8 cellular contexts compared by ENCODE assay signal in the genomic region with DNA sequence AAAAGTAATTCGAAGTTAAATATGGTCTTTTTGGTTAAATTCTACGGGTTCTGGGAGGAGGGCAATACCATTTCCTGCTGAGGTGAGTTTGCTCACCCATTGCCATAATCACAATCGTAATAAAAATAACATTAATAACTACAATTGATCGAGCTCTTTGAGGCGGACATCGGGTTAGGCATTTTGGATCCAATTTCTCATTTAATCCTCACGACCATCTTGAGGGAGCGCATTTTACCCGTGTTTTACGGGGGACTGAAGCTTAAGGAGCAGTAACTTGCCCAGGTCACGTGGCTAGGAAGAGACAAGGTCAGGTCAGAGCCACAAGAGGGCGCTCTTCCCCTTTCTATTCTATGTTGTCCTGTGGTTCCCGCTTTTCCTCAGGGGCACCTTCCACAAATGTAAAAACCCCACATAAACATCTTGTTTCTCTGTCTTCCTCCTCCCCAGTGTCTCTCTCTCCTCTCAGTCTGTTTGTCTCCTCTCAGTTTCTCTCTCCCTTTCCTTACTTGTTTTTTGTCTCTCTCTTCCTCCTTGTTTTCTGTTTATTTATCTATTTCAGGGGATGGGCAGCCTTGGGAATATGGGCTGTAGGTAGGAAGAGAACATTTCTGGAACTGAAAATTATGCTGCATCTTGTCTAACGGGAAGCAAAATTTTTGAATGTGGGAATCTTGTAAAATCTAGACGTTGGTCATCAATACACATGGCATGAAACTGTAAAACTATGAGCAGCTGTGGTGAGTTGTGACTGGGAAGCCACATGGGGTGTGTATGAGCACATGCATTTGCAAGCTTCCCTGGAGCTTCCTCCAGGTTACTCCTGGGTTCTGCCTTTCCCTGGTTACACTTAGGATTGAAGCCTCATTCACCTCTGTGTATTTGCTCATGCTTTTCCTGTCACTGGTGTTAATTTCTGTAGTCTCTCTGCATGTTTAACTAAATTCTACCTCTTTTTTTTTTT.
DNase-seq lines count a peak whose midpoint lies in the region; ATAC-seq, FAIRE-seq and TF ChIP-seq lines count a peak whose summit lies in the region.

No MANE protein-coding gene starts in this region.

- DNase-seq in CD4-positive, alpha-beta memory T cell, result peak; percentile 66 to 73 (median 68)
- DNase-seq in NCI-H748 treated with DMSO at 0.1 percent for 48 hours (lab: John Stamatoyannopoulos, UW), result peak; percentile 58
- DNase-seq in activated CD8-positive, alpha-beta T cell treated with anti-CD3 and anti-CD28 coated beads, Interleukin-2, amount 10 ng/mL, durations not matched to agents 7 days and 5 days, result peak; percentile 83
- DNase-seq in H1 (ENCODE audit: low read depth in 1 of 2, low spot score in 2 of 2), result peak; percentile 68 to 83
- DNase-seq in mesendoderm, result peak; percentile 89
- DNase-seq in stimulated activated CD8-positive, alpha-beta memory T cell treated with anti-CD3 and anti-CD28 coated beads, Interleukin-12 subunit alpha, Interleukin-12 subunit beta, amount 100 ng/mL, for 24 hours (ENCODE audit: extremely low read depth), result peak; percentile 30

- 0 out of 7 replicates have a peak overlapping the region, but pooled peaks of 1 of the 4 experiments have one; percentile 0 for H3K9ac ChIP-seq in H1 (replicated peaks in 1 of 4; ENCODE audit: extremely low read depth in 1 of 4, low read depth in 3 of 4, low read length in 3 of 4)
- peak overlapping the region; percentile 62 for H3K9ac ChIP-seq in mesendoderm (ENCODE audit: low read length)

- H3K23ac ChIP-seq in H1 (ENCODE audit: insufficient read length) (no peak overlapping the region), mesendoderm (ENCODE audit: low read length) (no peak overlapping the region)

- H3K18ac ChIP-seq in H1 (ENCODE audit: extremely low read depth, low read length) (no peak overlapping the region; the same call in 1 of the 2 replicates), mesendoderm (ENCODE audit: low read length) (no peak overlapping the region)

- H3K56ac ChIP-seq in H1 (replicated peaks; ENCODE audit: insufficient read length, low read depth, low read length), result no peak overlapping the region
- H3K56ac ChIP-seq in mesendoderm (ENCODE audit: low read length), result peak overlapping the region; percentile 88

- H3K23me2 ChIP-seq in H1 (ENCODE audit: low read depth, low read length), result peaks cover 11% of the 10 kb centered on the region

- H4K91ac ChIP-seq in H1 (replicated peaks; ENCODE audit: insufficient read length, low read length), result no peak overlapping the region

- H3K27ac ChIP-seq in CD4-positive, alpha-beta memory T cell (ENCODE audit: low read depth, low read length), result no peak overlapping the region
- H3K27ac ChIP-seq in H1 (ENCODE audit: low read depth, low read length) (no peak overlapping the region), mesendoderm (ENCODE audit: low read depth, low read length) (no peak overlapping the region)

- H2BK12ac ChIP-seq in H1 (ENCODE audit: low read depth, low read length), result no peak overlapping the region

- no peaks in the 10 kb centered on the region for H3K27me3 ChIP-seq in CD4-positive, alpha-beta memory T cell (ENCODE audit: insufficient read depth, low read length)
- peaks cover 0 to 3% (median 0%) of the 10 kb centered on the region in 4 experiments; a peak in 3 of 7 replicates for H3K27me3 ChIP-seq in H1 (replicated peaks in 1 of 4; ENCODE audit: control insufficient read depth in 3 of 4, extremely low read depth in 1 of 4, insufficient read depth in 3 of 4, low read length in 3 of 4)
- H3K27me3 ChIP-seq in mesendoderm (ENCODE audit: insufficient read depth, low read length, poor library complexity), result no peaks in the 10 kb centered on the region

- POLR2A ChIA-PET in CD4-positive, alpha-beta memory T cell (lab: Charles Lee; ENCODE audit: partially characterized antibody), result interaction anchor here (2.7 kb wide), 1 partner anchor 68 kb away, joined by 14 read pairs; no protein-coding TSS in a partner anchor
- POLR2A ChIA-PET in activated CD8-positive, alpha-beta T cell treated with anti-CD3 and anti-CD28 coated beads, Interleukin-2, amount 10 ng/mL, durations not matched to agents 7 days and 5 days (lab: Charles Lee), result interaction anchor here (1.1 to 1.3 kb wide), 2 partner anchors 68 to 71 kb away, joined by 3 to 6 read pairs; partner anchors contain the start of gene SQOR
- POLR2A ChIA-PET in H1 (lab: Charles Lee; ENCODE audit: partially characterized antibody), result no interaction called here

- H3K4me2 ChIP-seq in H1 (ENCODE audit: insufficient read depth in 1 of 2, low read depth in 2 of 2, low read length in 2 of 2) (peak overlapping the region; percentile 62 to 92), mesendoderm (ENCODE audit: low read length) (peak overlapping the region; percentile 75)

- H3K36me3 ChIP-seq in CD4-positive, alpha-beta memory T cell (ENCODE audit: insufficient read depth, low read length), result no peaks in the 10 kb centered on the region
- H3K36me3 ChIP-seq in H1 (ENCODE audit: control insufficient read depth in 2 of 4, insufficient read depth in 4 of 4, low read length in 3 of 4) (no peaks in the 10 kb centered on the region), mesendoderm (ENCODE audit: control insufficient read depth, insufficient read depth, low read length) (no peaks in the 10 kb centered on the region)

- peak; percentile 82 to 84 for TF ChIP-seq RAD21 in H1 (IDR thresholded peaks at IDR 0.05 in 1 of 2, conservative IDR thresholded peaks at IDR 0.05 in 1 of 2; ENCODE audit: low read depth in 2 of 2, low read length in 2 of 2)

- H3K27ac Mint-ChIP-seq in CD4-positive, alpha-beta memory T cell, result peak overlapping the region in 6 of 7 donors; percentile 54 to 87 (median 66)
- peak overlapping the region; percentile 40 for H3K27ac Mint-ChIP-seq in activated CD8-positive, alpha-beta T cell treated with anti-CD3 and anti-CD28 coated beads, Interleukin-2, amount 10 ng/mL, durations not matched to agents 7 days and 5 days

- H3K79me1 ChIP-seq in H1 (ENCODE audit: low read depth, low read length) (no peaks in the 10 kb centered on the region), mesendoderm (ENCODE audit: low read length) (no peaks in the 10 kb centered on the region)

- H4K20me1 ChIP-seq in H1 (replicated peaks in 1 of 2; ENCODE audit: control insufficient read depth in 1 of 2, insufficient read depth in 2 of 2, low read length in 2 of 2), result no peaks in the 10 kb centered on the region

- H2AFZ ChIP-seq in H1 (ENCODE audit: low read length), result peak overlapping the region; percentile 59

- H2BK5ac ChIP-seq in H1 (ENCODE audit: low read depth, low read length) (no peak overlapping the region), mesendoderm (ENCODE audit: low read length) (no peak overlapping the region)

- peak; percentile 97 for FAIRE-seq in H1 (lab: Jason Lieb, UNC)

- H4K8ac ChIP-seq in H1 (ENCODE audit: extremely low read depth, insufficient read depth, low read length) (no peak overlapping the region), mesendoderm (ENCODE audit: low read depth, low read length) (no peak overlapping the region)

- H3K79me2 ChIP-seq in H1 (ENCODE audit: control insufficient read depth in 1 of 2, insufficient read depth in 2 of 2, low read length in 2 of 2) (no peaks in the 10 kb centered on the region), mesendoderm (ENCODE audit: control insufficient read depth, insufficient read depth, low read length) (no peaks in the 10 kb centered on the region)

- H3K36me3 Mint-ChIP-seq in CD4-positive, alpha-beta memory T cell, result peaks cover 0 to 4% of the 10 kb centered on the region in 2 donors
- H3K36me3 Mint-ChIP-seq in activated CD8-positive, alpha-beta T cell treated with anti-CD3 and anti-CD28 coated beads, Interleukin-2, amount 10 ng/mL, durations not matched to agents 7 days and 5 days (ENCODE audit: low read depth), result no peaks in the 10 kb centered on the region

- H2BK15ac ChIP-seq in H1 (ENCODE audit: low read length), result no peak overlapping the region
- no peak overlapping the region for H2BK15ac ChIP-seq in mesendoderm (replicated peaks; ENCODE audit: low read depth)

- TF ChIP-seq CTCF in H1 (IDR thresholded peaks at IDR 0.05; ENCODE audit: control extremely low read depth in 1 of 3, insufficient read depth in 1 of 3, low read depth in 1 of 3, low read length in 3 of 3), result peak; percentile 67 to 90 (median 74)

- H3K14ac ChIP-seq in H1 (ENCODE audit: insufficient read length), result no peak overlapping the region

- H3K4ac ChIP-seq in H1 (replicated peaks; ENCODE audit: insufficient read length, low read depth, low read length) (no peak overlapping the region), mesendoderm (ENCODE audit: low read depth, low read length) (no peak overlapping the region)

- WGBS in H1 (ENCODE audit: extremely low coverage in 1 of 2, insufficient coverage in 1 of 2, insufficient read length in 1 of 2, insufficient replicate concordance in 2 of 2, low coverage in 1 of 2, low lambda C conversion rate in 2 of 2, missing lambda C conversion rate in 1 of 2), 2 experiments, result 4% methylated on average over 15 of the region's 15 CpGs; no CpG with 5 or more reads in 1 of the 2 experiments
- no CpG with 5 or more reads among the region's 15 CpGs for WGBS in mesendoderm (ENCODE audit: extremely low coverage, insufficient coverage, low lambda C conversion rate)

- 0 out of 3 replicates have a peak, but pooled peaks of 1 of the 2 experiments have one; percentile 4 for TF ChIP-seq EP300 in H1 (IDR thresholded peaks at IDR 0.05; ENCODE audit: borderline replicate concordance in 1 of 2, low read depth in 2 of 2, low read length in 2 of 2)

- H3K27me3 Mint-ChIP-seq in CD4-positive, alpha-beta memory T cell, result peaks cover 0 to 3% of the 10 kb centered on the region in 2 donors
- peaks cover 22% of the 10 kb centered on the region for H3K27me3 Mint-ChIP-seq in activated CD8-positive, alpha-beta T cell treated with anti-CD3 and anti-CD28 coated beads, Interleukin-2, amount 10 ng/mL, durations not matched to agents 7 days and 5 days (ENCODE audit: low read depth)

- peaks cover 8% of the 10 kb centered on the region for H3K4me1 ChIP-seq in CD4-positive, alpha-beta memory T cell (ENCODE audit: insufficient read depth, low read length)
- no peaks in the 10 kb centered on the region for H3K4me1 ChIP-seq in H1 (replicated peaks in 1 of 4; ENCODE audit: control insufficient read depth in 3 of 4, insufficient read depth in 4 of 4, low read length in 3 of 4)
- H3K4me1 ChIP-seq in mesendoderm (ENCODE audit: control insufficient read depth, low read depth, low read length), result no peaks in the 10 kb centered on the region

- H3K4me1 Mint-ChIP-seq in CD4-positive, alpha-beta memory T cell, result peaks cover 10 to 15% (median 12%) of the 10 kb centered on the region in 4 donors
- peaks cover 20% of the 10 kb centered on the region for H3K4me1 Mint-ChIP-seq in activated CD8-positive, alpha-beta T cell treated with anti-CD3 and anti-CD28 coated beads, Interleukin-2, amount 10 ng/mL, durations not matched to agents 7 days and 5 days (ENCODE audit: low read depth)

- H2AK5ac ChIP-seq in H1 (ENCODE audit: low read depth, low read length) (no peak overlapping the region), mesendoderm (ENCODE audit: low read length) (no peak overlapping the region)

- no peaks in the 10 kb centered on the region for H3K9me3 ChIP-seq in CD4-positive, alpha-beta memory T cell (ENCODE audit: control insufficient read depth in 1 of 2, low read length in 2 of 2)
- H3K9me3 ChIP-seq in H1 (ENCODE audit: insufficient read depth in 2 of 2, low read depth in 1 of 2, low read length in 1 of 2), result no peaks in the 10 kb centered on the region

- ATAC-seq in GM19452 (IDR thresholded peaks at IDR 0.05; ENCODE audit: unreplicated experiment), result peak; percentile 81
- ATAC-seq in HG03575 (IDR thresholded peaks at IDR 0.05; ENCODE audit: extremely low read depth, insufficient number of reproducible peaks, low FRiP score, unreplicated experiment), result peak; percentile 56
- peak; percentile 91 for ATAC-seq in activated CD8-positive, alpha-beta T cell treated with anti-CD3 and anti-CD28 coated beads, Interleukin-2, amount 10 ng/mL, durations not matched to agents 7 days and 5 days

- H3K9me3 Mint-ChIP-seq in CD4-positive, alpha-beta memory T cell, result no peaks in the 10 kb centered on the region
- H3K9me3 Mint-ChIP-seq in activated CD8-positive, alpha-beta T cell treated with anti-CD3 and anti-CD28 coated beads, Interleukin-2, amount 10 ng/mL, durations not matched to agents 7 days and 5 days (ENCODE audit: insufficient read depth), result no peaks in the 10 kb centered on the region

- peak overlapping the region; percentile 24 to 73 for H3K4me3 ChIP-seq in CD4-positive, alpha-beta memory T cell (ENCODE audit: low read length in 2 of 2)
- H3K4me3 ChIP-seq in H1 (ENCODE audit: extremely low read depth in 1 of 4, insufficient read depth in 2 of 4, low read depth in 3 of 4, low read length in 4 of 4), result peak overlapping the region; percentile 38 to 72 (median 62)
- H3K4me3 ChIP-seq in mesendoderm (ENCODE audit: low read length), result peak overlapping the region; percentile 23

- no peak for TF ChIP-seq POLR2A in H1 (IDR thresholded peaks at IDR 0.05; ENCODE audit: control extremely low read depth in 1 of 2, low read depth in 2 of 2, low read length in 2 of 2)

- H2BK20ac ChIP-seq in H1 (ENCODE audit: low read length), result no peak overlapping the region

- H2BK120ac ChIP-seq in H1 (replicated peaks; ENCODE audit: low read depth, low read length) (no peak overlapping the region), mesendoderm (ENCODE audit: low read depth, low read length) (no peak overlapping the region)

- intact Hi-C loops in CD4-positive, alpha-beta memory T cell (cut with micrococcal nuclease), result loop anchor here (2.0 to 5.0 kb wide), 2 partner anchors 71 to 607 kb away; partner anchors contain the start of gene SQOR

- peak overlapping the region; percentile 91 to 98 (median 94) for H3K4me3 Mint-ChIP-seq in CD4-positive, alpha-beta memory T cell
- peak overlapping the region; percentile 87 for H3K4me3 Mint-ChIP-seq in activated CD8-positive, alpha-beta T cell treated with anti-CD3 and anti-CD28 coated beads, Interleukin-2, amount 10 ng/mL, durations not matched to agents 7 days and 5 days

- H4K5ac ChIP-seq in H1 (ENCODE audit: insufficient read length, low read depth, low read length) (no peak overlapping the region), mesendoderm (ENCODE audit: low read length) (peak overlapping the region; percentile 87)

- CTCF ChIA-PET in CD4-positive, alpha-beta memory T cell (lab: Charles Lee; ENCODE audit: partially characterized antibody), result interaction anchor here (0.6 to 2.5 kb wide), 26 partner anchors 8 to 1870 kb away, joined by 3 to 31 read pairs (median 6); partner anchors contain the start of genes BLOC1S6 and SQOR
- CTCF ChIA-PET in activated CD8-positive, alpha-beta T cell treated with anti-CD3 and anti-CD28 coated beads, Interleukin-2, amount 10 ng/mL, durations not matched to agents 7 days and 5 days (lab: Charles Lee), result interaction anchor here (0.6 to 2.7 kb wide), 45 partner anchors 8 to 1813 kb away, joined by 3 to 27 read pairs (median 5); partner anchors contain the start of genes BLOC1S6 and SQOR
- CTCF ChIA-PET in H1 (lab: Charles Lee; ENCODE audit: partially characterized antibody), result interaction anchor here (0.6 to 5.9 kb wide), 42 partner anchors 10 to 604 kb away, joined by 3 to 54 read pairs (median 4); partner anchors contain the start of gene BLOC1S6

Comparison
In these comparisons a context has a peak if more than half of its experiments do, and no peak if none do; other contexts are left out.
1. DNase-seq: peak in every context shown above with its lines; median percentile 89 in mesendoderm; 83 in activated CD8-positive, alpha-beta T cell treated with anti-CD3 and anti-CD28 coated beads, Interleukin-2, amount 10 ng/mL, durations not matched to agents 7 days and 5 days; 76 in H1; 68 in CD4-positive, alpha-beta memory T cell; 58 in NCI-H748 treated with DMSO at 0.1 percent for 48 hours; 30 in stimulated activated CD8-positive, alpha-beta memory T cell treated with anti-CD3 and anti-CD28 coated beads, Interleukin-12 subunit alpha, Interleukin-12 subunit beta, amount 100 ng/mL, for 24 hours.